In the genomic region with DNA sequence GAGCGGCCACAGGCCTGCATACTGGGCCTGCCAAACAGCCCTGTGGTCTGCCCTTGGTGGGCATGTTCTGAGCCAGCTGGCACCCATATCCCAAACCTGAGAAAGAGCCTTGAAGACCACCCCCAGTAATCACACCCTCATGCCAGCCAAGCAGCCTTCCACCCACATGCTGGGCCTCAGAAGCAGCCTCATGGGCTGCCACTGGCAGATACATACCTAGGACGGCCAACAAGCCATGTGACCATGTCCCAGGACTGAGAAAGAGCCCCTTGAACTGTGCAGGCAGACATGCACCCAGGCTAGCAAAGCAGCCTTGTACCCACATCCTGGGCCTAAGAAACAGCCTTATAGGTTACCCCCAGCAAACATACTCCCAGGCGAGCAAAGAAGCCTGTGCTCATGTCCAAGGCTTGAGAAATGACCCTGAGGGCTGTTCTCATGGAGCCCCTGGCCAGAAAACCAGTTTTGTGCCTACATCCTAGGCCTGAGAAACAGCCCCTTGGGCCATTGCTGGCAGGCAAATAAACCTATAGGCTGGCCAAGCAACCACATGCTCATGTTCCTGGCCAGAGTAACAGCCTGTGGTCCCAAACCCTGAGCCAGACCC, we compare ENCODE assay signal across 37 cellular contexts.
"Had no signal": no experiment of that assay in that cellular context is flagged by ENCODE, and none has a peak within 500 bp of the region (broad histone marks: within the 10 kb centered on the region; RNA-seq: fewer than 3 reads in every experiment).

No MANE protein-coding gene starts in this region.

- H3K4me3 Mint-ChIP-seq: activated B cell treated with CpG ODN at 0.5 μM for 24 hours; activated CD4-positive, alpha-beta memory T cell treated with anti-CD3 and anti-CD28 coated beads for 36 hours; activated CD4-positive, alpha-beta T cell treated with anti-CD3 and anti-CD28 coated beads, Interleukin-2, amount 10 ng/mL, durations not matched to agents 24 days and 14 days; activated CD8-positive, alpha-beta T cell treated with anti-CD3 and anti-CD28 coated beads for 36 hours; activated naive CD4-positive, alpha-beta T cell treated with anti-CD3 and anti-CD28 coated beads for 36 hours; activated naive CD8-positive, alpha-beta T cell treated with anti-CD3 and anti-CD28 coated beads for 36 hours; activated T-cell treated with anti-CD3 and anti-CD28 coated beads, Interleukin-2, amount 50 U/mL, for 4 hours; activated T-cell treated with anti-CD3 and anti-CD28 coated beads, Interleukin-2, amount 50 U/mL, for 72 hours; activated T-helper 1 cell treated with anti-CD3 and anti-CD28 coated beads, Interleukin-12 subunit alpha, Interleukin-12 subunit beta, Interleukin-2, Interleukin-4 antibody, amounts not matched to agents 30 ng/mL and 10 ng/mL and 1 ng/mL, durations not matched to agents 14 hours and 24 hours and 36 hours; activated T-helper 17 cell treated with anti-CD3 and anti-CD28 coated beads, Interleukin-2, amount 50 U/mL, for 72 hours; brain; central memory CD8-positive, alpha-beta T cell; T-helper 1 cell treated with Interleukin-12 subunit alpha and Interleukin-12 subunit beta and Interleukin-4 antibody, amounts not matched to agents 30 μg/mL and 1 μg/mL, for 36 hours; T-helper 2 cell treated with Interferon-gamma antibody and Interleukin-4, amounts not matched to agents 5 μg/mL and 100 μg/mL, for 36 hours had no signal

- H3K4me1 Mint-ChIP-seq: activated B cell treated with CpG ODN at 0.5 μM for 24 hours; activated CD4-positive, alpha-beta T cell treated with anti-CD3 and anti-CD28 coated beads, Interleukin-2, amount 10 ng/mL, durations not matched to agents 24 days and 14 days; activated naive CD8-positive, alpha-beta T cell treated with anti-CD3 and anti-CD28 coated beads for 36 hours; brain had no signal

- H3K9me3 Mint-ChIP-seq: activated B cell treated with CpG ODN at 0.5 μM for 24 hours; activated CD4-positive, alpha-beta memory T cell treated with anti-CD3 and anti-CD28 coated beads for 36 hours; activated CD4-positive, alpha-beta T cell treated with anti-CD3 and anti-CD28 coated beads, Interleukin-2, amount 10 ng/mL, durations not matched to agents 24 days and 14 days; activated CD8-positive, alpha-beta T cell treated with anti-CD3 and anti-CD28 coated beads for 36 hours; activated naive CD4-positive, alpha-beta T cell treated with anti-CD3 and anti-CD28 coated beads for 36 hours; activated naive CD4-positive, alpha-beta T cell treated with anti-CD3 and anti-CD28 coated beads, Interleukin-2, amount 50 U/mL, for 72 hours; activated naive CD8-positive, alpha-beta T cell treated with anti-CD3 and anti-CD28 coated beads for 36 hours; activated T-cell treated with anti-CD3 and anti-CD28 coated beads, Interleukin-2, amount 50 U/mL, for 4 hours; activated T-cell treated with anti-CD3 and anti-CD28 coated beads, Interleukin-2, amount 50 U/mL, for 72 hours; activated T-helper 1 cell treated with anti-CD3 and anti-CD28 coated beads, Interleukin-12 subunit alpha, Interleukin-12 subunit beta, Interleukin-2, Interleukin-4 antibody, amounts not matched to agents 30 ng/mL and 10 ng/mL and 1 ng/mL, durations not matched to agents 14 hours and 24 hours and 36 hours; activated T-helper 17 cell treated with anti-CD3 and anti-CD28 coated beads, Interleukin-2, amount 50 U/mL, for 72 hours; brain; central memory CD8-positive, alpha-beta T cell; T-helper 1 cell treated with Interleukin-12 subunit alpha and Interleukin-12 subunit beta and Interleukin-4 antibody, amounts not matched to agents 30 μg/mL and 1 μg/mL, for 36 hours; T-helper 2 cell treated with Interferon-gamma antibody and Interleukin-4, amounts not matched to agents 5 μg/mL and 100 μg/mL, for 36 hours had no signal

- H3K27ac Mint-ChIP-seq: activated B cell treated with CpG ODN at 0.5 μM for 24 hours; activated CD4-positive, alpha-beta memory T cell treated with anti-CD3 and anti-CD28 coated beads for 36 hours; activated CD4-positive, alpha-beta T cell treated with anti-CD3 and anti-CD28 coated beads, Interleukin-2, amount 10 ng/mL, durations not matched to agents 24 days and 14 days; activated CD8-positive, alpha-beta T cell treated with anti-CD3 and anti-CD28 coated beads for 36 hours; activated naive CD4-positive, alpha-beta T cell treated with anti-CD3 and anti-CD28 coated beads for 36 hours; activated naive CD4-positive, alpha-beta T cell treated with anti-CD3 and anti-CD28 coated beads, Interleukin-2, amount 50 U/mL, for 72 hours; activated naive CD8-positive, alpha-beta T cell treated with anti-CD3 and anti-CD28 coated beads for 36 hours; activated T-cell treated with anti-CD3 and anti-CD28 coated beads, Interleukin-2, amount 50 U/mL, for 72 hours; activated T-helper 1 cell treated with anti-CD3 and anti-CD28 coated beads, Interleukin-12 subunit alpha, Interleukin-12 subunit beta, Interleukin-2, Interleukin-4 antibody, amounts not matched to agents 30 ng/mL and 10 ng/mL and 1 ng/mL, durations not matched to agents 14 hours and 24 hours and 36 hours; activated T-helper 17 cell treated with anti-CD3 and anti-CD28 coated beads, Interleukin-2, amount 50 U/mL, for 72 hours; brain; T-helper 1 cell treated with Interleukin-12 subunit alpha and Interleukin-12 subunit beta and Interleukin-4 antibody, amounts not matched to agents 30 μg/mL and 1 μg/mL, for 36 hours; T-helper 2 cell treated with Interferon-gamma antibody and Interleukin-4, amounts not matched to agents 5 μg/mL and 100 μg/mL, for 36 hours had no signal

- H3K9me3 ChIP-seq: adrenal gland, ascending aorta had no signal

- H3K4me3 ChIP-seq: adrenal gland, ascending aorta, cardiac muscle cell had no signal

- H3K27me3 ChIP-seq: adrenal gland, ascending aorta, cardiac muscle cell had no signal

- DNase-seq: activated B cell treated with CpG ODN at 0.5 μM for 24 hours; activated CD4-positive, alpha-beta memory T cell treated with anti-CD3 and anti-CD28 coated beads for 36 hours; activated CD4-positive, alpha-beta T cell treated with anti-CD3 and anti-CD28 coated beads for 4 hours; activated CD4-positive, alpha-beta T cell treated with anti-CD3 and anti-CD28 coated beads, Interleukin-2, amount 10 ng/mL, durations not matched to agents 24 days and 14 days; activated CD4-positive, alpha-beta T cell treated with anti-CD3 and anti-CD28 coated beads, Interleukin-2, amount 50 U/mL, for 1 hour; activated CD4-positive, alpha-beta T cell treated with anti-CD3 and anti-CD28 coated beads, Interleukin-2, amount 50 U/mL, for 4 hours; activated CD4-positive, CD25-positive, alpha-beta regulatory T cell treated with anti-CD3 and anti-CD28 coated beads, Interleukin-2, amount 50 U/mL, for 72 hours; activated CD8-positive, alpha-beta memory T cell treated with anti-CD3 and anti-CD28 coated beads, Interleukin-2, amount 50 U/mL, for 4 hours; activated CD8-positive, alpha-beta T cell treated with anti-CD3 and anti-CD28 coated beads for 36 hours; activated effector memory CD4-positive, alpha-beta T cell treated with anti-CD3 and anti-CD28 coated beads, Interleukin-2, amount 50 U/mL, for 16 hours; activated gamma-delta T cell treated with Interleukin-2 at 50 U/mL for 16 hours; activated naive CD4-positive, alpha-beta T cell; activated naive CD4-positive, alpha-beta T cell treated with anti-CD3 and anti-CD28 coated beads for 36 hours; activated naive CD4-positive, alpha-beta T cell treated with anti-CD3 and anti-CD28 coated beads, Interleukin-2, amount 50 U/mL, for 16 hours; activated naive CD8-positive, alpha-beta T cell treated with anti-CD3 and anti-CD28 coated beads for 36 hours; activated T-cell treated with anti-CD3 and anti-CD28 coated beads for 4 hours; activated T-cell treated with anti-CD3 and anti-CD28 coated beads, Interleukin-2, amount 50 U/mL, for 1 hour; activated T-cell treated with anti-CD3 and anti-CD28 coated beads, Interleukin-2, amount 50 U/mL, for 4 hours; activated T-cell treated with anti-CD3 and anti-CD28 coated beads, Interleukin-2, amount 50 U/mL, for 72 hours; adrenal gland; amniotic stem cell; caudate nucleus; cerebellar nuclear complex; SW 1271; T-helper 1 cell; T-helper 2 cell; T-helper 9 cell had no signal

- H3K27me3 Mint-ChIP-seq: activated B cell treated with CpG ODN at 0.5 μM for 24 hours; activated CD4-positive, alpha-beta memory T cell treated with anti-CD3 and anti-CD28 coated beads for 36 hours; activated CD4-positive, alpha-beta T cell treated with anti-CD3 and anti-CD28 coated beads, Interleukin-2, amount 10 ng/mL, durations not matched to agents 24 days and 14 days; activated CD8-positive, alpha-beta T cell treated with anti-CD3 and anti-CD28 coated beads for 36 hours; activated naive CD8-positive, alpha-beta T cell treated with anti-CD3 and anti-CD28 coated beads for 36 hours; activated T-helper 17 cell treated with anti-CD3 and anti-CD28 coated beads, Interleukin-2, amount 50 U/mL, for 72 hours; brain; central memory CD8-positive, alpha-beta T cell had no signal

- ATAC-seq: activated CD8-positive, alpha-beta T cell treated with anti-CD3 and anti-CD28 coated beads for 36 hours; activated naive CD4-positive, alpha-beta T cell treated with anti-CD3 and anti-CD28 coated beads, Interleukin-2, amount 50 U/mL, for 72 hours; activated T-cell treated with anti-CD3 and anti-CD28 coated beads, Interleukin-2, amount 50 U/mL, for 4 hours; activated T-cell treated with anti-CD3 and anti-CD28 coated beads, Interleukin-2, amount 50 U/mL, for 72 hours; activated T-helper 17 cell treated with anti-CD3 and anti-CD28 coated beads, Interleukin-2, amount 50 U/mL, for 72 hours had no signal

- H3K4me1 ChIP-seq: adrenal gland, ascending aorta had no signal

- H3K27ac ChIP-seq: adrenal gland, ascending aorta, cardiac muscle cell, VCaP had no signal
